ENCODE assay signal across 9 cellular contexts in the genomic region with DNA sequence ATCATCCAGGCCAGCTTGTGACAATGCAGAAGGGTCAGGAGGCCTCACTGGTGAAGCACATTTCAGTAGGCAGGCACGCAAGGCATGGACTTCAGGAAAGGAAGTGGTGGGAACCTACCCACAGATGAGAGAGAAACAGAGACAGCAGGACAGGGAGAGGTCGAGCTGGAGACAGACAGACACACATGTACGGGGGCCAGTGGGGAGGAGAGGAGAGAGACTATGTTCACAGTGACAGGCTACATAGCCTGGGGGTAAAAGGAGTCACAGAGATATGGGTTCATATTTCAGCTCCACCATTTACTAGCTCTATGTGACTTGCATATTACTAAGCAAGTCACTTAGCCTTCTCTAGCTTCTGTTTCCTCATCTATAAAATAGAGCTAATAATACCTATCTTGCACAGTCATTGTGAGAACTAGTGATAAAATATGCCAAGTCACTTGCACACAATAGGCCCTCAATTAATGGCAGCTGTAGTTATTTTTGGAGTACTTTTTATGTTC.
DNase-seq lines count a peak whose midpoint lies in the region; ATAC-seq and TF ChIP-seq lines count a peak whose summit lies in the region.
"Had no signal": no experiment of that assay in that cellular context is flagged by ENCODE, and none has a peak within 500 bp of the region (broad histone marks: within the 10 kb centered on the region; RNA-seq: fewer than 3 reads in every experiment).

No MANE protein-coding gene starts in this region.

- no peak for TF ChIP-seq CTCF in RWPE2 (IDR thresholded peaks at IDR 0.05; ENCODE audit: poor library complexity, severe bottlenecking)

- intact Hi-C loops in left colon (cut with DNase I, micrococcal nuclease), result no loop called here

- H3K4me1 Mint-ChIP-seq in activated T-cell treated with anti-CD3 and anti-CD28 coated beads, Interleukin-2, amount 50 U/mL, for 24 hours (ENCODE audit: low read depth), result peaks cover 40% of the 10 kb centered on the region

- ATAC-seq in HG02884 (IDR thresholded peaks at IDR 0.05; ENCODE audit: unreplicated experiment) (peak; percentile 58), RWPE2 (ENCODE audit: low read depth) (peak; percentile 45; the same call in 2 of the 3 replicates), GM21381 (IDR thresholded peaks at IDR 0.05; ENCODE audit: unreplicated experiment) (no peak), left colon (no peak)
- ATAC-seq in stimulated activated naive CD8-positive, alpha-beta T cell treated with anti-CD3 and anti-CD28 coated beads, Interleukin-15, Interleukin-2, amounts not matched to agents 100 U/mL and 50 U/mL, for 24 hours, result peak; percentile 72

- H3K4me1 ChIP-seq in RWPE2 (ENCODE audit: insufficient read depth, poor library complexity, severe bottlenecking), result no peaks in the 10 kb centered on the region
- H3K4me1 ChIP-seq: SJSA1 had no signal

- no peaks in the 10 kb centered on the region for H3K36me3 Mint-ChIP-seq in activated T-cell treated with anti-CD3 and anti-CD28 coated beads, Interleukin-2, amount 50 U/mL, for 24 hours (ENCODE audit: low read depth)

- H3K9me3 Mint-ChIP-seq in activated T-cell treated with anti-CD3 and anti-CD28 coated beads, Interleukin-2, amount 50 U/mL, for 24 hours, result no peaks in the 10 kb centered on the region

- H3K9me3 ChIP-seq in RWPE2 (ENCODE audit: severe bottlenecking), result no peaks in the 10 kb centered on the region
- H3K9me3 ChIP-seq: SJSA1 had no signal

- peak overlapping the region; percentile 80 for H3K27ac Mint-ChIP-seq in activated T-cell treated with anti-CD3 and anti-CD28 coated beads, Interleukin-2, amount 50 U/mL, for 24 hours

- no peak overlapping the region for H3K4me3 Mint-ChIP-seq in activated T-cell treated with anti-CD3 and anti-CD28 coated beads, Interleukin-2, amount 50 U/mL, for 24 hours

- H3K27me3 ChIP-seq in RWPE2 (ENCODE audit: insufficient read depth, poor library complexity, severe bottlenecking), result no peaks in the 10 kb centered on the region
- H3K27me3 ChIP-seq: SJSA1 had no signal

- no peak overlapping the region for H3K4me3 ChIP-seq in RWPE2 (ENCODE audit: severe bottlenecking)
- H3K4me3 ChIP-seq: SJSA1 had no signal

- DNase-seq in activated T-cell treated with anti-CD3 and anti-CD28 coated beads, Interleukin-2, amount 50 U/mL, for 24 hours, result no peak
- DNase-seq in activated T-cell treated with anti-CD3 and anti-CD28 coated beads for 4 hours, result no peak
- no peak for DNase-seq in RWPE2 (ENCODE audit: low spot score)
- peak; percentile 34 for DNase-seq in stimulated activated naive CD8-positive, alpha-beta T cell treated with anti-CD3 and anti-CD28 coated beads, Interleukin-15, Interleukin-2, amounts not matched to agents 100 U/mL and 50 U/mL, for 24 hours
- DNase-seq in COR-L47 (lab: John Stamatoyannopoulos, UW), result no peak
- DNase-seq in left colon, result no peak

- no peaks in the 10 kb centered on the region for H3K36me3 ChIP-seq in RWPE2 (ENCODE audit: low read depth)
- H3K36me3 ChIP-seq: SJSA1 had no signal

- H3K27ac ChIP-seq in RWPE2 (ENCODE audit: poor library complexity, severe bottlenecking), result no peak overlapping the region
- H3K27ac ChIP-seq: SJSA1 had no signal

- H3K27me3 Mint-ChIP-seq in activated T-cell treated with anti-CD3 and anti-CD28 coated beads, Interleukin-2, amount 50 U/mL, for 24 hours, result no peaks in the 10 kb centered on the region

Comparison
In these comparisons a context has a peak if more than half of its experiments do, and no peak if none do; other contexts are left out.
1. ATAC-seq: peak in HG02884 (single experiment), RWPE2 (single experiment) and stimulated activated naive CD8-positive, alpha-beta T cell treated with anti-CD3 and anti-CD28 coated beads, Interleukin-15, Interleukin-2, amounts not matched to agents 100 U/mL and 50 U/mL, for 24 hours (single experiment); none in GM21381 (single experiment) and left colon (single experiment).